ENCODE assay signal across 17 cellular contexts in genomic region chr4:81465668-81466357, GRCh38. TPM values are rescaled to one million over a fixed set of nuclear protein-coding genes. Genes with fewer than 3 reads are reported as not detected.
A peak's percentile ranks its signal among the peaks of the same experiment; 100 is the strongest.
DNase-seq lines count a peak whose midpoint lies in the region; ATAC-seq, FAIRE-seq and TF ChIP-seq lines count a peak whose summit lies in the region.
"Had no signal": no experiment of that assay in that cellular context is flagged by ENCODE, and none has a peak within 500 bp of the region (broad histone marks: within the 10 kb centered on the region; RNA-seq: fewer than 3 reads in every experiment).

No MANE protein-coding gene starts in this region.

- intact Hi-C loops in activated CD4-positive, alpha-beta T cell treated with anti-CD3 and anti-CD28 coated beads for 36 hours (cut with DNase I, micrococcal nuclease): loop anchor here (2.0 to 10.0 kb wide), 5 partner anchors 59 to 803 kb away; no protein-coding TSS in a partner anchor
- intact Hi-C loops in head of caudate nucleus (cut with DNase I): loop anchor here (5.0 to 10.0 kb wide), 2 partner anchors 61 to 801 kb away; no protein-coding TSS in a partner anchor

- H3K27me3 ChIP-seq in H9 (ENCODE audit: insufficient read depth, low read length): peaks cover 8% of the 10 kb centered on the region; the same call in 1 of the 2 replicates
- H3K27me3 ChIP-seq: upper lobe of right lung had no signal

- H4K8ac ChIP-seq in H9 (replicated peaks; ENCODE audit: insufficient read length, low read depth, low read length): no peak overlapping the region

- no peak for FAIRE-seq in H54 (lab: Jason Lieb, UNC)
- FAIRE-seq: astrocyte had no signal

- POLR2A ChIA-PET in activated CD4-positive, alpha-beta T cell treated with anti-CD3 and anti-CD28 coated beads for 36 hours (lab: Charles Lee): no interaction called here

- no peaks in the 10 kb centered on the region for H3K9me3 ChIP-seq in H9 (ENCODE audit: control insufficient read depth, low read depth, low read length)
- H3K9me3 ChIP-seq: upper lobe of right lung had no signal

- H3K27me3 Mint-ChIP-seq in H9 (ENCODE audit: low read depth) (peaks cover 15% of the 10 kb centered on the region), mesothelial cell of epicardium (ENCODE audit: low read depth) (peaks cover 19% of the 10 kb centered on the region)
- no peaks in the 10 kb centered on the region for H3K27me3 Mint-ChIP-seq in activated CD4-positive, alpha-beta T cell treated with anti-CD3 and anti-CD28 coated beads for 36 hours

- no peak overlapping the region for H2AFZ ChIP-seq in H9 (ENCODE audit: low read length)

- no peaks in the 10 kb centered on the region for H3K79me1 ChIP-seq in H9 (ENCODE audit: insufficient read depth, low read depth, low read length, poor library complexity, severe bottlenecking)

- no peak overlapping the region for H3K18ac ChIP-seq in H9 (ENCODE audit: insufficient read length, low read depth, low read length)

- H3K9me3 Mint-ChIP-seq in H9 (no peaks in the 10 kb centered on the region), mesothelial cell of epicardium (no peaks in the 10 kb centered on the region)
- H3K9me3 Mint-ChIP-seq in activated CD4-positive, alpha-beta T cell treated with anti-CD3 and anti-CD28 coated beads for 36 hours (ENCODE audit: low read depth): no peaks in the 10 kb centered on the region
- H3K9me3 Mint-ChIP-seq: activated CD4-positive, alpha-beta memory T cell treated with anti-CD3 and anti-CD28 coated beads, Interleukin-2, amount 10 ng/mL, durations not matched to agents 7 days and 5 days; endodermal cell had no signal

- no peak overlapping the region for H2BK15ac ChIP-seq in H9 (ENCODE audit: low read depth, low read length)

- no peaks in the 10 kb centered on the region for H3K36me3 Mint-ChIP-seq in H9 (ENCODE audit: insufficient read depth in 1 of 3, low read depth in 3 of 3)
- no peaks in the 10 kb centered on the region for H3K36me3 Mint-ChIP-seq in mesothelial cell of epicardium
- no peaks in the 10 kb centered on the region for H3K36me3 Mint-ChIP-seq in activated CD4-positive, alpha-beta T cell treated with anti-CD3 and anti-CD28 coated beads for 36 hours (ENCODE audit: low read depth)

- H3K4me1 Mint-ChIP-seq in H9: peaks cover 35% of the 10 kb centered on the region in 2 experiments
- peaks cover 72% of the 10 kb centered on the region for H3K4me1 Mint-ChIP-seq in mesothelial cell of epicardium
- peaks cover 49% of the 10 kb centered on the region for H3K4me1 Mint-ChIP-seq in activated CD4-positive, alpha-beta T cell treated with anti-CD3 and anti-CD28 coated beads for 36 hours

- H3K79me2 ChIP-seq in H9 (ENCODE audit: insufficient read depth, low read length): no peaks in the 10 kb centered on the region; the same call in 1 of the 2 replicates

- no peak overlapping the region for H2BK12ac ChIP-seq in H9 (ENCODE audit: insufficient read length, low read depth, low read length)

- no peak overlapping the region for H3K56ac ChIP-seq in H9 (ENCODE audit: insufficient read length, low read depth, low read length)

- peak overlapping the region; percentile 11 for H3K9ac ChIP-seq in H9 (ENCODE audit: extremely low read depth, insufficient read length, low read length)

- no peak overlapping the region for H3K23ac ChIP-seq in H9 (ENCODE audit: insufficient read length, low read depth, low read length)

- no peak overlapping the region for H4K91ac ChIP-seq in H9 (ENCODE audit: insufficient read length, low read depth, low read length)

- no peak overlapping the region for H2BK20ac ChIP-seq in H9 (ENCODE audit: low read depth, low read length, poor library complexity, severe bottlenecking)

- DNase-seq in H9 (no peak), NCI-H2081 treated with DMSO at 0.1 percent for 48 hours (lab: John Stamatoyannopoulos, UW) (peak; percentile 61), mesothelial cell of epicardium (ENCODE audit: low spot score in 2 of 2, unreplicated experiment in 2 of 2) (no peak), H54 (ENCODE audit: insufficient read length, low spot score) (no peak), amygdala (lab: John Stamatoyannopoulos, UW) (no peak), head of caudate nucleus (no peak)
- DNase-seq in activated CD4-positive, alpha-beta T cell treated with anti-CD3 and anti-CD28 coated beads for 36 hours: no peak
- DNase-seq: activated CD4-positive, alpha-beta memory T cell treated with anti-CD3 and anti-CD28 coated beads, Interleukin-2, amount 10 ng/mL, durations not matched to agents 7 days and 5 days; activated effector memory CD4-positive, alpha-beta T cell treated with Interleukin-2 at 50 U/mL for 16 hours; DND-41; endodermal cell; Right ventricle myocardium superior; upper lobe of right lung had no signal

- no peak overlapping the region for H2BK5ac ChIP-seq in H9 (ENCODE audit: insufficient read length, low read length)

- CTCF ChIA-PET in activated CD4-positive, alpha-beta T cell treated with anti-CD3 and anti-CD28 coated beads for 36 hours (lab: Charles Lee): interaction anchor here (0.8 to 3.9 kb wide), 10 partner anchors 49 to 803 kb away, joined by 3 to 47 read pairs (median 4); no protein-coding TSS in a partner anchor

- no peak for ATAC-seq in activated CD4-positive, alpha-beta T cell treated with anti-CD3 and anti-CD28 coated beads for 36 hours
- ATAC-seq: upper lobe of right lung had no signal

- H3K27ac ChIP-seq in H9 (ENCODE audit: insufficient read length, low read depth, low read length) (no peak overlapping the region), VCaP (peak overlapping the region; percentile 9; the same call in 1 of the 2 replicates)
- H3K27ac ChIP-seq: upper lobe of right lung had no signal

- no peak overlapping the region for H3K4me2 ChIP-seq in H9 (ENCODE audit: insufficient read depth, insufficient read length, low read length)

- WGBS in H9 (ENCODE audit: extremely low coverage, insufficient read length, low lambda C conversion rate): no CpG with 5 or more reads among the region's 6 CpGs

- peaks cover 2% of the 10 kb centered on the region for H3K23me2 ChIP-seq in H9 (ENCODE audit: insufficient read length, low read depth, low read length, poor library complexity, severe bottlenecking)

- H4K20me1 ChIP-seq in H9 (ENCODE audit: control insufficient read depth, insufficient read depth, insufficient read length): no peaks in the 10 kb centered on the region

- TF ChIP-seq POLR2A in H54 (IDR thresholded peaks at IDR 0.05; ENCODE audit: low read depth, low read length): no peak

- H3K14ac ChIP-seq in H9 (ENCODE audit: insufficient read depth, low read length): no peak overlapping the region

- no peak overlapping the region for H3K4ac ChIP-seq in H9 (ENCODE audit: low read depth, low read length)

- no peak overlapping the region for H4K5ac ChIP-seq in H9 (ENCODE audit: insufficient read length, low read depth, low read length)

- H3T11ph ChIP-seq in H9 (ENCODE audit: low read length): no peak overlapping the region

- H2BK120ac ChIP-seq in H9 (ENCODE audit: low read depth, low read length, poor library complexity, severe bottlenecking): no peak overlapping the region

- H3K4me3 Mint-ChIP-seq in H9 (no peak overlapping the region), mesothelial cell of epicardium (no peak overlapping the region)
- no peak overlapping the region for H3K4me3 Mint-ChIP-seq in activated CD4-positive, alpha-beta T cell treated with anti-CD3 and anti-CD28 coated beads for 36 hours
- H3K4me3 Mint-ChIP-seq: activated CD4-positive, alpha-beta memory T cell treated with anti-CD3 and anti-CD28 coated beads, Interleukin-2, amount 10 ng/mL, durations not matched to agents 7 days and 5 days; endodermal cell had no signal

- H3K27ac Mint-ChIP-seq in H9 (no peak overlapping the region), mesothelial cell of epicardium (peak overlapping the region; percentile 82)
- H3K27ac Mint-ChIP-seq in activated CD4-positive, alpha-beta T cell treated with anti-CD3 and anti-CD28 coated beads for 36 hours: no peak overlapping the region
- H3K27ac Mint-ChIP-seq: activated CD4-positive, alpha-beta memory T cell treated with anti-CD3 and anti-CD28 coated beads, Interleukin-2, amount 10 ng/mL, durations not matched to agents 7 days and 5 days; endodermal cell had no signal

- no peak for TF ChIP-seq CTCF in H9 (conservative IDR thresholded peaks at IDR 0.05)
- TF ChIP-seq CTCF in VCaP (conservative IDR thresholded peaks at IDR 0.05): no peak
- no peak for TF ChIP-seq CTCF in mesothelial cell of epicardium (IDR thresholded peaks at IDR 0.05; ENCODE audit: unreplicated experiment)

- H3K4me1 ChIP-seq in H9 (ENCODE audit: insufficient read depth, low read length): no peaks in the 10 kb centered on the region; the same call in 1 of the 2 replicates

- no peak overlapping the region for H2AK5ac ChIP-seq in H9 (ENCODE audit: insufficient read length, low read length)

RNA-seq across cellular contexts. Expression of gene RASGEF1B, which starts 5.9 kb away (rescaled TPM):
- 6.4 and 7.5 TPM in 2 replicates for total RNA-seq in H9 (2021)
- 6.8 to 7.2 TPM (median 7.2 TPM) in 3 replicates for total RNA-seq in mesothelial cell of epicardium
- 1 to 10 TPM; 3.4 to 4.0 TPM for total RNA-seq in activated CD4-positive, alpha-beta T cell treated with anti-CD3 and anti-CD28 coated beads for 36 hours
- total RNA-seq: fibroblast of villous mesenchyme, myocyte had no signal
